33 cellular contexts compared by ENCODE assay signal in genomic region chr12:82458101-82458500, GRCh38.
"Had no signal": no experiment of that assay in that cellular context is flagged by ENCODE, and none has a peak within 500 bp of the region (broad histone marks: within the 10 kb centered on the region; RNA-seq: fewer than 3 reads in every experiment).

No MANE protein-coding gene starts in this region.

- H3K4me3 Mint-ChIP-seq: activated B cell treated with CpG ODN at 0.5 μM for 24 hours; activated CD8-positive, alpha-beta T cell treated with anti-CD3 and anti-CD28 coated beads for 36 hours; activated naive CD4-positive, alpha-beta T cell treated with anti-CD3 and anti-CD28 coated beads, Interleukin-2, amount 50 U/mL, for 24 hours; activated naive CD8-positive, alpha-beta T cell treated with anti-CD3 and anti-CD28 coated beads for 36 hours; activated naive CD8-positive, alpha-beta T cell treated with anti-CD3 and anti-CD28 coated beads, Interleukin-2, amount 50 U/mL, for 24 hours; activated T-cell treated with anti-CD3 and anti-CD28 coated beads, Interleukin-2, amount 50 U/mL, for 4 hours; activated T-helper 17 cell treated with anti-CD3 and anti-CD28 coated beads, Interleukin-2, amount 50 U/mL, for 72 hours; brain; T-helper 17 cell; T-helper 2 cell treated with Interferon-gamma antibody and Interleukin-4, amounts not matched to agents 5 μg/mL and 100 μg/mL, for 36 hours had no signal

- H3K4me3 ChIP-seq: adrenal gland, ascending aorta, breast epithelium, cardiac muscle cell, colonic mucosa, esophagus squamous epithelium, gastroesophageal sphincter had no signal

- H3K27me3 ChIP-seq: adrenal gland, ascending aorta, breast epithelium, cardiac muscle cell, colonic mucosa, esophagus squamous epithelium, gastroesophageal sphincter had no signal

- H3K27ac Mint-ChIP-seq: activated B cell treated with CpG ODN at 0.5 μM for 24 hours; activated CD8-positive, alpha-beta T cell treated with anti-CD3 and anti-CD28 coated beads for 36 hours; activated naive CD4-positive, alpha-beta T cell treated with anti-CD3 and anti-CD28 coated beads, Interleukin-2, amount 50 U/mL, for 24 hours; activated naive CD8-positive, alpha-beta T cell treated with anti-CD3 and anti-CD28 coated beads for 36 hours; activated naive CD8-positive, alpha-beta T cell treated with anti-CD3 and anti-CD28 coated beads, Interleukin-2, amount 50 U/mL, for 24 hours; activated T-helper 17 cell treated with anti-CD3 and anti-CD28 coated beads, Interleukin-2, amount 50 U/mL, for 72 hours; brain; T-helper 17 cell; T-helper 2 cell treated with Interferon-gamma antibody and Interleukin-4, amounts not matched to agents 5 μg/mL and 100 μg/mL, for 36 hours had no signal

- H3K36me3 Mint-ChIP-seq: brain had no signal

- H3K36me3 ChIP-seq: adrenal gland, breast epithelium, colonic mucosa, WERI-Rb-1 had no signal

- H3K9me3 ChIP-seq: adrenal gland, ascending aorta, breast epithelium, colonic mucosa, esophagus squamous epithelium, gastroesophageal sphincter had no signal

- H3K4me1 Mint-ChIP-seq: activated B cell treated with CpG ODN at 0.5 μM for 24 hours; activated naive CD4-positive, alpha-beta T cell treated with anti-CD3 and anti-CD28 coated beads, Interleukin-2, amount 50 U/mL, for 24 hours; activated naive CD8-positive, alpha-beta T cell treated with anti-CD3 and anti-CD28 coated beads for 36 hours; activated naive CD8-positive, alpha-beta T cell treated with anti-CD3 and anti-CD28 coated beads, Interleukin-2, amount 50 U/mL, for 24 hours; activated T-helper 17 cell treated with anti-CD3 and anti-CD28 coated beads, Interleukin-2, amount 50 U/mL, for 72 hours; brain; T-helper 17 cell had no signal

- H3K27me3 Mint-ChIP-seq: activated B cell treated with CpG ODN at 0.5 μM for 24 hours; activated CD8-positive, alpha-beta T cell treated with anti-CD3 and anti-CD28 coated beads for 36 hours; activated naive CD4-positive, alpha-beta T cell treated with anti-CD3 and anti-CD28 coated beads, Interleukin-2, amount 50 U/mL, for 24 hours; activated naive CD8-positive, alpha-beta T cell treated with anti-CD3 and anti-CD28 coated beads for 36 hours; activated naive CD8-positive, alpha-beta T cell treated with anti-CD3 and anti-CD28 coated beads, Interleukin-2, amount 50 U/mL, for 24 hours; activated T-helper 17 cell treated with anti-CD3 and anti-CD28 coated beads, Interleukin-2, amount 50 U/mL, for 72 hours; brain; T-helper 17 cell had no signal

- DNase-seq: activated B cell treated with CpG ODN at 0.5 μM for 24 hours; activated CD4-positive, alpha-beta T cell treated with anti-CD3 and anti-CD28 coated beads for 48 hours; activated CD4-positive, alpha-beta T cell treated with anti-CD3 and anti-CD28 coated beads, Interleukin-2, amount 50 U/mL, for 1 hour; activated CD4-positive, alpha-beta T cell treated with anti-CD3 and anti-CD28 coated beads, Interleukin-2, amount 50 U/mL, for 48 hours; activated CD8-positive, alpha-beta memory T cell treated with anti-CD3 and anti-CD28 coated beads for 24 hours; activated CD8-positive, alpha-beta T cell treated with anti-CD3 and anti-CD28 coated beads for 36 hours; activated effector memory CD4-positive, alpha-beta T cell treated with Interleukin-2 at 50 U/mL for 16 hours; activated gamma-delta T cell treated with Interleukin-2 at 50 U/mL for 16 hours; activated naive CD4-positive, alpha-beta T cell treated with Interleukin-2 at 50 U/mL for 16 hours; activated naive CD8-positive, alpha-beta T cell treated with anti-CD3 and anti-CD28 coated beads for 36 hours; activated naive CD8-positive, alpha-beta T cell treated with anti-CD3 and anti-CD28 coated beads, Interleukin-2, amount 50 U/mL, for 24 hours; activated T-cell treated with anti-CD3 and anti-CD28 coated beads, Interleukin-2, amount 50 U/mL, for 4 hours; adrenal gland; amygdala; central memory CD4-positive, alpha-beta T cell; cerebellar nuclear complex; colonic mucosa; effector CD8-positive, alpha-beta T cell; esophagus squamous epithelium; foreskin melanocyte; T-helper 1 cell; T-helper 17 cell; T1000; WERI-Rb-1 had no signal

- H3K9me3 Mint-ChIP-seq: activated B cell treated with CpG ODN at 0.5 μM for 24 hours; activated CD8-positive, alpha-beta T cell treated with anti-CD3 and anti-CD28 coated beads for 36 hours; activated naive CD4-positive, alpha-beta T cell treated with anti-CD3 and anti-CD28 coated beads, Interleukin-2, amount 50 U/mL, for 24 hours; activated naive CD8-positive, alpha-beta T cell treated with anti-CD3 and anti-CD28 coated beads for 36 hours; activated naive CD8-positive, alpha-beta T cell treated with anti-CD3 and anti-CD28 coated beads, Interleukin-2, amount 50 U/mL, for 24 hours; activated T-cell treated with anti-CD3 and anti-CD28 coated beads, Interleukin-2, amount 50 U/mL, for 4 hours; activated T-helper 17 cell treated with anti-CD3 and anti-CD28 coated beads, Interleukin-2, amount 50 U/mL, for 72 hours; brain; T-helper 2 cell treated with Interferon-gamma antibody and Interleukin-4, amounts not matched to agents 5 μg/mL and 100 μg/mL, for 36 hours had no signal

- H3K27ac ChIP-seq: adrenal gland, ascending aorta, breast epithelium, cardiac muscle cell, colonic mucosa, epithelial cell of prostate, esophagus squamous epithelium, gastroesophageal sphincter, WERI-Rb-1 had no signal

- H3K4me1 ChIP-seq: adrenal gland, ascending aorta, breast epithelium, colonic mucosa, gastroesophageal sphincter had no signal
